12 cellular contexts compared by ENCODE assay signal in the genomic region with DNA sequence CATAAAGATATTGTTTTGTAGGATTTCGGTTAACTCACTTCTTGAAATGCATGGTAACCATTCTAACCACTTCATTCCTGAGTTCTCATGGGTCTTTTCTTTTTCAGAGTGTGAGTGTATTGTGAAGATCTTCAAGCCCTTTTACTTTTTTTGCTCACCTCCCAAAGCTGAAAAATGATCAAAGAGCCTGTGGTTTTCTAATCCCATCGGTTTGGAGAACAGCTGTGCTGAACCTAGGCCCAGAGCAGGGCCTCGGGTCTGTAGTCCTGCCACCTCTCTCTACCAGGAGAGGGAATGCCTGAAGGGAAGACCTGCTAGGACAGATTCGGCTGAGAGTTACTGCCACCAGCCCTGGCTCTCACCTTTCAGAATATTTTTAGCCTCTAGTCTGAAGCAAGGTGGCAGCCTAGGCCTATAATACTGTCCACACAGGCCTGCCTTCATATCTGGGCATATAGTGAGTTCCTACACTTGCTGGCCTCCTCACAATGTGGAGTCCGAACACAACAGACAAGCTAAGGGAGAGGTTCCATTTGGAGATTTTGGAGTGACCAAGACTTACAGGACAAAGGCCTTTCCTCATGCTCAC. TPM values are rescaled to one million over a fixed set of nuclear protein-coding genes. Genes with fewer than 3 reads are reported as not detected.
DNase-seq lines count a peak whose midpoint lies in the region; ATAC-seq and TF ChIP-seq lines count a peak whose summit lies in the region.
"Had no signal": no experiment of that assay in that cellular context is flagged by ENCODE, and none has a peak within 500 bp of the region (broad histone marks: within the 10 kb centered on the region; RNA-seq: fewer than 3 reads in every experiment).

No MANE protein-coding gene starts in this region.

- H3K9me3 ChIP-seq in mucosa of stomach (ENCODE audit: control insufficient read depth, low read length) (no peaks in the 10 kb centered on the region), thyroid gland (no peaks in the 10 kb centered on the region)

- no peak for TF ChIP-seq CTCF in thyroid gland (IDR thresholded peaks at IDR 0.05)

- DNase-seq in Jurkat, Clone E6-1 (ENCODE audit: low read depth, low spot score) = peak; percentile 53
- no peak for DNase-seq in epithelial cell of prostate (ENCODE audit: low read depth, low spot score)
- no peak for DNase-seq in thyroid gland
- no peak for DNase-seq in NOMO-1 (lab: John Stamatoyannopoulos, UW; ENCODE audit: unreplicated experiment in 2 of 2)
- DNase-seq: COR-L47 had no signal

- ATAC-seq in GM18511 (IDR thresholded peaks at IDR 0.05; ENCODE audit: unreplicated experiment) = no peak
- no peak for ATAC-seq in GM18870 (IDR thresholded peaks at IDR 0.05; ENCODE audit: unreplicated experiment)
- ATAC-seq in GM21723 (IDR thresholded peaks at IDR 0.05; ENCODE audit: unreplicated experiment) = no peak
- ATAC-seq: activated CD4-positive, CD25-positive, alpha-beta regulatory T cell treated with anti-CD3 and anti-CD28 coated beads, Interleukin-2, amount 50 U/mL, for 24 hours; HCT116 had no signal

- H3K27ac ChIP-seq in epithelial cell of prostate (peak overlapping the region; percentile 53), thyroid gland (peak overlapping the region; percentile 17 to 73 (median 68))
- H3K27ac ChIP-seq: coronary artery had no signal

- H3K4me1 ChIP-seq in mucosa of stomach (ENCODE audit: control insufficient read depth, insufficient read depth, low read length) = peaks cover 39% of the 10 kb centered on the region
- H3K4me1 ChIP-seq in thyroid gland = peaks cover 83 to 95% of the 10 kb centered on the region in 2 donors

- H3K36me3 ChIP-seq in mucosa of stomach (ENCODE audit: control insufficient read depth, insufficient read depth, low read length) (no peaks in the 10 kb centered on the region), thyroid gland (no peaks in the 10 kb centered on the region)

- peak overlapping the region; percentile 32 for H3K9ac ChIP-seq in mucosa of stomach (ENCODE audit: low read length)

- no peaks in the 10 kb centered on the region for H3K27me3 ChIP-seq in mucosa of stomach (ENCODE audit: control insufficient read depth, insufficient read depth, low read length)
- no peaks in the 10 kb centered on the region for H3K27me3 ChIP-seq in thyroid gland

- H3K4me3 ChIP-seq in Jurkat, Clone E6-1 (ENCODE audit: low read length) = no peak overlapping the region
- H3K4me3 ChIP-seq in mucosa of stomach (ENCODE audit: low read length) (no peak overlapping the region), thyroid gland (replicated peaks in 1 of 3) (no peak overlapping the region)
- H3K4me3 ChIP-seq: coronary artery had no signal

- TF ChIP-seq POLR2A in thyroid gland (IDR thresholded peaks at IDR 0.05) = no peak

- intact Hi-C loops in thyroid gland (cut with DNase I) = no loop called here

- WGBS in thyroid gland, 2 donors = 77 to 84% methylated on average over 5 of the region's 5 CpGs

RNA-seq across cellular contexts. Expression of a gene that starts 13.8 kb away (rescaled TPM):
- polyA plus RNA-seq in Jurkat, Clone E6-1 (2012; ENCODE audit: insufficient read depth, insufficient read length) = 10.7 TPM
- total RNA-seq in thyroid gland = 10 to 100 TPM; 25.3 to 29.7 (median 27.5) TPM
